In genomic region chr7:116952640-116953371, GRCh38 we compare ENCODE assay signal across 8 cellular contexts. TPM values are rescaled to one million over a fixed set of nuclear protein-coding genes. Genes with fewer than 3 reads are reported as not detected.
A peak's percentile ranks its signal among the peaks of the same experiment; 100 is the strongest.
DNase-seq lines count a peak whose midpoint lies in the region; ATAC-seq and TF ChIP-seq lines count a peak whose summit lies in the region.

No MANE protein-coding gene starts in this region.

- H3K27ac Mint-ChIP-seq in CD4-positive, alpha-beta memory T cell, result peak overlapping the region; percentile 61 to 89 (median 83)
- peak overlapping the region; percentile 82 for H3K27ac Mint-ChIP-seq in memory B cell
- peak overlapping the region; percentile 98 for H3K27ac Mint-ChIP-seq in type B pancreatic cell

- POLR2A ChIA-PET in CD4-positive, alpha-beta memory T cell (lab: Charles Lee; ENCODE audit: partially characterized antibody), result interaction anchor here (0.7 to 2.3 kb wide), 4 partner anchors 20 to 158 kb away, joined by 3 to 8 read pairs (median 4); no protein-coding TSS in a partner anchor

- CTCF ChIA-PET in CD4-positive, alpha-beta memory T cell (lab: Charles Lee; ENCODE audit: partially characterized antibody), result interaction anchor here (0.8 to 1.7 kb wide), 3 partner anchors 9 to 36 kb away, joined by 3 to 5 read pairs (median 3); no protein-coding TSS in a partner anchor

- H3K4me3 Mint-ChIP-seq in CD4-positive, alpha-beta memory T cell, result peak overlapping the region; percentile 83 to 88 (median 86)
- peak overlapping the region; percentile 85 for H3K4me3 Mint-ChIP-seq in memory B cell
- peak overlapping the region; percentile 94 for H3K4me3 Mint-ChIP-seq in type B pancreatic cell

- 6 to 9% methylated on average over 19 to 25 of the region's 25 CpGs for WGBS in ectodermal cell, 2 experiments

- H3K9me3 ChIP-seq in CD4-positive, alpha-beta memory T cell (ENCODE audit: control insufficient read depth in 1 of 2, low read length in 2 of 2), result no peaks in the 10 kb centered on the region
- H3K9me3 ChIP-seq in SJCRH30 (replicated peaks), result no peaks in the 10 kb centered on the region
- no peaks in the 10 kb centered on the region for H3K9me3 ChIP-seq in ectodermal cell (ENCODE audit: control insufficient read depth, low read length)

- H3K27me3 ChIP-seq in CD4-positive, alpha-beta memory T cell (ENCODE audit: insufficient read depth, low read length), result no peaks in the 10 kb centered on the region
- H3K27me3 ChIP-seq in SJCRH30 (no peaks in the 10 kb centered on the region), ectodermal cell (ENCODE audit: control insufficient read depth, insufficient read depth, low read length, poor library complexity, severe bottlenecking) (no peaks in the 10 kb centered on the region)

- no peaks in the 10 kb centered on the region for H3K36me3 ChIP-seq in CD4-positive, alpha-beta memory T cell (ENCODE audit: insufficient read depth, low read length)
- H3K36me3 ChIP-seq in SJCRH30, result no peaks in the 10 kb centered on the region; the same call in 1 of the 2 replicates
- H3K36me3 ChIP-seq in ectodermal cell (ENCODE audit: control insufficient read depth, insufficient read depth, low read length), result no peaks in the 10 kb centered on the region

- peak; percentile 29 for ATAC-seq in GM19324 (IDR thresholded peaks at IDR 0.05; ENCODE audit: low FRiP score, unreplicated experiment)
- ATAC-seq in memory B cell (ENCODE audit: low read depth), result peak; percentile 38
- ATAC-seq in GM18520 (IDR thresholded peaks at IDR 0.05; ENCODE audit: unreplicated experiment), result no peak

- H3K4me1 Mint-ChIP-seq in CD4-positive, alpha-beta memory T cell, result peaks cover 15 to 32% (median 24%) of the 10 kb centered on the region in 4 donors
- H3K4me1 Mint-ChIP-seq in memory B cell, result peaks cover 13% of the 10 kb centered on the region
- H3K4me1 Mint-ChIP-seq in type B pancreatic cell (ENCODE audit: unreplicated experiment), result peaks cover 27% of the 10 kb centered on the region

- DNase-seq in CD4-positive, alpha-beta memory T cell, result no peak
- DNase-seq in KG1 (lab: John Stamatoyannopoulos, UW), result peak; percentile 55
- peak; percentile 73 to 75 for DNase-seq in SJCRH30
- DNase-seq in memory B cell (ENCODE audit: low spot score in 2 of 2), result no peak
- DNase-seq in type B pancreatic cell (ENCODE audit: extremely low spot score, unreplicated experiment), result peak; percentile 72

- H3K9me3 Mint-ChIP-seq in CD4-positive, alpha-beta memory T cell, result no peaks in the 10 kb centered on the region
- H3K9me3 Mint-ChIP-seq in memory B cell (no peaks in the 10 kb centered on the region), type B pancreatic cell (no peaks in the 10 kb centered on the region)

- no peak for TF ChIP-seq CTCF in type B pancreatic cell (conservative IDR thresholded peaks at IDR 0.05)

- intact Hi-C loops in CD4-positive, alpha-beta memory T cell (cut with micrococcal nuclease), result loop anchor here (1.0 to 5.0 kb wide), 2 partner anchors 91 to 741 kb away; partner anchors contain the start of genes CAPZA2 and TES

- peaks cover 0 to 4% of the 10 kb centered on the region in 2 donors for H3K36me3 Mint-ChIP-seq in CD4-positive, alpha-beta memory T cell
- no peaks in the 10 kb centered on the region for H3K36me3 Mint-ChIP-seq in memory B cell
- no peaks in the 10 kb centered on the region for H3K36me3 Mint-ChIP-seq in type B pancreatic cell

- peak overlapping the region; percentile 58 for H3K27ac ChIP-seq in CD4-positive, alpha-beta memory T cell (ENCODE audit: low read depth, low read length)
- H3K27ac ChIP-seq in SJCRH30 (peak overlapping the region; percentile 82), ectodermal cell (ENCODE audit: insufficient read depth, low read depth, low read length, poor library complexity, severe bottlenecking) (no peak overlapping the region)

- H3K27me3 Mint-ChIP-seq in CD4-positive, alpha-beta memory T cell, result no peaks in the 10 kb centered on the region
- H3K27me3 Mint-ChIP-seq in memory B cell, result no peaks in the 10 kb centered on the region
- no peaks in the 10 kb centered on the region for H3K27me3 Mint-ChIP-seq in type B pancreatic cell

- H3K4me3 ChIP-seq in CD4-positive, alpha-beta memory T cell (ENCODE audit: low read length in 2 of 2), result peak overlapping the region; percentile 42 to 70
- peak overlapping the region; percentile 90 for H3K4me3 ChIP-seq in SJCRH30
- peak overlapping the region; percentile 88 for H3K4me3 ChIP-seq in ectodermal cell (ENCODE audit: insufficient read depth, low read depth, low read length)

- peaks cover 26% of the 10 kb centered on the region for H3K4me1 ChIP-seq in CD4-positive, alpha-beta memory T cell (ENCODE audit: insufficient read depth, low read length)
- H3K4me1 ChIP-seq in SJCRH30 (0 out of 2 replicates have a peak, but pooled peaks cover 2% of the 10 kb centered on the region), ectodermal cell (ENCODE audit: control insufficient read depth, insufficient read depth, low read length) (peaks cover 5% of the 10 kb centered on the region)

RNA-seq across cellular contexts. Expression of gene ST7, which starts 0.5 kb away (rescaled TPM):
- 1 to 10 TPM; 3.8 to 4.0 TPM for total RNA-seq in CD4-positive, alpha-beta memory T cell
- polyA plus RNA-seq in CD4-positive, alpha-beta memory T cell, result 1 to 10 TPM; 4.0 to 6.6 TPM
- total RNA-seq in SJCRH30 (2014; rRNA removed; shearing (Covaris generic)), result 35.7 and 42.1 TPM in 2 replicates
- 8.7 TPM for polyA plus RNA-seq in ectodermal cell (2013, experiment 1 of 4)
- polyA plus RNA-seq in ectodermal cell (2013, experiment 2 of 4), result 10.1 TPM
- 7.3 TPM for polyA plus RNA-seq in ectodermal cell (2013, experiment 3 of 4)
- polyA plus RNA-seq in ectodermal cell (2013, experiment 4 of 4), result 10.2 TPM
- total RNA-seq in type B pancreatic cell (ENCODE audit: low replicate concordance), result 18.2 and 25.0 TPM in 2 replicates

Comparison
In these comparisons a context has a peak if more than half of its experiments do, and no peak if none do; other contexts are left out.
1. DNase-seq: peak in KG1 (single experiment), SJCRH30 (2 of 2) and type B pancreatic cell (single experiment); none in CD4-positive, alpha-beta memory T cell (0 of 5) and memory B cell (0 of 2).
2. Peak in every context shown above with its lines, with median percentiles within 50 percentile points of each other: H3K4me3 ChIP-seq, H3K27ac Mint-ChIP-seq and H3K4me3 Mint-ChIP-seq.